ENCODE assay signal across 1 cellular context in the genomic region with DNA sequence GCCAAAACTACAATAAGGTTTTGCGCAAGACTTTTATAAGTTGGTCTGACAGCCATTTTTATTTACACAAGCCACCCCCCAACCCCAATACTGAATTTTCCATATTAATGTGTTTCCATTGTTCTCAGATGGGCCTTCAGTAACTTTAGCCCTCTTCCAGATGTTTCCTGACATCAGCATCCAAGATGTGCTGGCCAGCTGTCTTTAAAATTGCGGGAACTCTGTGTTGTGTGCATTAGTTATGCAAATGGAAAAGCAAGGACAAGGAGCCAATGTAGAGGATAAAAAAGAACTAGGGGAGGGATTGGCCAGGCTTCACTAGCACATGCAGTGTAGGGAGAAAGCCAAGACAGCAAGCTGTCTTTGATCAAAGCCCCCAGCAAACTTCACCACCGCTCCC.
TF ChIP-seq lines count a peak whose summit lies in the region.

No MANE protein-coding gene starts in this region.

TF ChIP-seq in HepG2, 621 proteins besides CTCF, POLR2A, EP300 and RAD21:
- TF ChIP-seq ZNF598 (CRISPR knock-in tag; IDR thresholded peaks at IDR 0.05; ENCODE audit: borderline replicate concordance): no peak
- no peak for TF ChIP-seq DR1 (CRISPR knock-in tag; IDR thresholded peaks at IDR 0.05)
- TF ChIP-seq NFATC3 (CRISPR knock-in tag; IDR thresholded peaks at IDR 0.05): no peak
- TF ChIP-seq BCLAF1 (IDR thresholded peaks at IDR 0.05): no peak
- no peak for TF ChIP-seq SIN3B (IDR thresholded peaks at IDR 0.05; ENCODE audit: low read length)
- no peak for TF ChIP-seq ZNF263 (CRISPR knock-in tag; IDR thresholded peaks at IDR 0.05)
- TF ChIP-seq, protein P1, sequence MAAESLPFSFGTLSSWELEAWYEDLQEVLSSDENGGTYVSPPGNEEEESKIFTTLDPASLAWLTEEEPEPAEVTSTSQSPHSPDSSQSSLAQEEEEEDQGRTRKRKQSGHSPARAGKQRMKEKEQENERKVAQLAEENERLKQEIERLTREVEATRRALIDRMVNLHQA (CRISPR knock-in tag; IDR thresholded peaks at IDR 0.05): no peak
- TF ChIP-seq SKI (IDR thresholded peaks at IDR 0.05; ENCODE audit: partially characterized antibody): no peak
- TF ChIP-seq ETV5 (CRISPR knock-in tag; IDR thresholded peaks at IDR 0.05; ENCODE audit: borderline replicate concordance): no peak
- TF ChIP-seq CREB3 (CRISPR knock-in tag; IDR thresholded peaks at IDR 0.05): no peak
- TF ChIP-seq ZNF615 (CRISPR knock-in tag; IDR thresholded peaks at IDR 0.05; ENCODE audit: borderline replicate concordance): no peak
- TF ChIP-seq ZNF766 (CRISPR knock-in tag; IDR thresholded peaks at IDR 0.05; ENCODE audit: borderline replicate concordance): no peak
- no peak for TF ChIP-seq MYC (CRISPR knock-in tag; IDR thresholded peaks at IDR 0.05; ENCODE audit: borderline replicate concordance)
- no peak for TF ChIP-seq ZNF264 (CRISPR knock-in tag; IDR thresholded peaks at IDR 0.05)
- TF ChIP-seq ZNF652 (CRISPR knock-in tag; IDR thresholded peaks at IDR 0.05; ENCODE audit: borderline replicate concordance, low read depth): no peak
- TF ChIP-seq ATF7-NPFF (CRISPR knock-in tag; IDR thresholded peaks at IDR 0.05; ENCODE audit: low read depth): no peak
- no peak for TF ChIP-seq ZNF597 (CRISPR knock-in tag; IDR thresholded peaks at IDR 0.05)
